21 cellular contexts compared by ENCODE assay signal in genomic region chr16:1102333-1102700, GRCh38. TPM values are rescaled to one million over a fixed set of nuclear protein-coding genes. Genes with fewer than 3 reads are reported as not detected.
"Had no signal": no experiment of that assay in that cellular context is flagged by ENCODE, and none has a peak within 500 bp of the region (broad histone marks: within the 10 kb centered on the region; RNA-seq: fewer than 3 reads in every experiment).

No MANE protein-coding gene starts in this region.

- H3K36me3 Mint-ChIP-seq: activated naive CD8-positive, alpha-beta T cell treated with anti-CD3 and anti-CD28 coated beads for 36 hours had no signal

- H3K4me3 Mint-ChIP-seq: activated CD4-positive, alpha-beta T cell treated with anti-CD3 and anti-CD28 coated beads, Interleukin-2, amount 10 ng/mL, durations not matched to agents 24 days and 14 days; activated CD8-positive, alpha-beta T cell treated with anti-CD3 and anti-CD28 coated beads for 36 hours; activated naive CD8-positive, alpha-beta T cell treated with anti-CD3 and anti-CD28 coated beads for 36 hours; activated T-cell treated with anti-CD3 and anti-CD28 coated beads, Interleukin-2, amount 50 U/mL, for 72 hours; activated T-helper 17 cell treated with anti-CD3 and anti-CD28 coated beads, Interleukin-2, amount 50 U/mL, for 72 hours had no signal

- H3K9ac ChIP-seq: KMS-11 had no signal

- H3K9me3 Mint-ChIP-seq: activated CD4-positive, alpha-beta T cell treated with anti-CD3 and anti-CD28 coated beads, Interleukin-2, amount 10 ng/mL, durations not matched to agents 24 days and 14 days; activated CD8-positive, alpha-beta T cell treated with anti-CD3 and anti-CD28 coated beads for 36 hours; activated naive CD8-positive, alpha-beta T cell treated with anti-CD3 and anti-CD28 coated beads for 36 hours; activated T-cell treated with anti-CD3 and anti-CD28 coated beads, Interleukin-2, amount 50 U/mL, for 72 hours; activated T-helper 17 cell treated with anti-CD3 and anti-CD28 coated beads, Interleukin-2, amount 50 U/mL, for 72 hours had no signal

- H3K9me3 ChIP-seq: Peyer's patch had no signal

- H3K27ac Mint-ChIP-seq: activated CD4-positive, alpha-beta T cell treated with anti-CD3 and anti-CD28 coated beads, Interleukin-2, amount 10 ng/mL, durations not matched to agents 24 days and 14 days; activated CD8-positive, alpha-beta T cell treated with anti-CD3 and anti-CD28 coated beads for 36 hours; activated naive CD8-positive, alpha-beta T cell treated with anti-CD3 and anti-CD28 coated beads for 36 hours; activated T-cell treated with anti-CD3 and anti-CD28 coated beads, Interleukin-2, amount 50 U/mL, for 72 hours; activated T-helper 17 cell treated with anti-CD3 and anti-CD28 coated beads, Interleukin-2, amount 50 U/mL, for 72 hours had no signal

- DNase-seq: amniotic stem cell; brain microvascular endothelial cell; MV-4-11; NCI-H1092; NCI-H187 treated with DMSO at 0.1 percent for 48 hours; NCI-H510A treated with DMSO at 0.1 percent for 48 hours; NCI-H526 treated with DMSO at 0.1 percent for 48 hours; NK-92 treated with Interleukin-12 subunit alpha and Interleukin-12 subunit beta, amount 100 ng/mL, for 24 hours; SW 1271 had no signal

- H3K27me3 Mint-ChIP-seq: activated CD4-positive, alpha-beta T cell treated with anti-CD3 and anti-CD28 coated beads, Interleukin-2, amount 10 ng/mL, durations not matched to agents 24 days and 14 days; activated T-helper 17 cell treated with anti-CD3 and anti-CD28 coated beads, Interleukin-2, amount 50 U/mL, for 72 hours had no signal

- H3K4me1 Mint-ChIP-seq: activated CD4-positive, alpha-beta T cell treated with anti-CD3 and anti-CD28 coated beads, Interleukin-2, amount 10 ng/mL, durations not matched to agents 24 days and 14 days; activated naive CD8-positive, alpha-beta T cell treated with anti-CD3 and anti-CD28 coated beads for 36 hours; activated T-helper 17 cell treated with anti-CD3 and anti-CD28 coated beads, Interleukin-2, amount 50 U/mL, for 72 hours had no signal

- H3K27ac ChIP-seq: brain microvascular endothelial cell, KMS-11, Peyer's patch, RWPE1 had no signal

- H3K36me3 ChIP-seq: brain microvascular endothelial cell, Peyer's patch had no signal

RNA-seq across cellular contexts. Expression of gene C1QTNF8, which starts 6.3 kb away (rescaled TPM):
- total RNA-seq: activated CD4-positive, alpha-beta T cell treated with anti-CD3 and anti-CD28 coated beads, Interleukin-2, amount 10 ng/mL, durations not matched to agents 24 days and 14 days; activated CD8-positive, alpha-beta memory T cell treated with anti-CD3 and anti-CD28 coated beads for 36 hours; activated CD8-positive, alpha-beta T cell treated with anti-CD3 and anti-CD28 coated beads for 36 hours; activated naive CD8-positive, alpha-beta T cell treated with anti-CD3 and anti-CD28 coated beads for 36 hours; activated T-cell treated with anti-CD3 and anti-CD28 coated beads, Interleukin-2, amount 50 U/mL, for 72 hours; activated T-helper 17 cell treated with anti-CD3 and anti-CD28 coated beads, Interleukin-2, amount 50 U/mL, for 72 hours; cerebellum; LHCN-M2; PC-3; Peyer's patch had no signal

RNA-seq across cellular contexts. Expression of gene SSTR5, which starts 29.8 kb away (rescaled TPM):
- total RNA-seq: activated CD4-positive, alpha-beta T cell treated with anti-CD3 and anti-CD28 coated beads, Interleukin-2, amount 10 ng/mL, durations not matched to agents 24 days and 14 days; activated CD8-positive, alpha-beta memory T cell treated with anti-CD3 and anti-CD28 coated beads for 36 hours; activated CD8-positive, alpha-beta T cell treated with anti-CD3 and anti-CD28 coated beads for 36 hours; activated naive CD8-positive, alpha-beta T cell treated with anti-CD3 and anti-CD28 coated beads for 36 hours; activated T-cell treated with anti-CD3 and anti-CD28 coated beads, Interleukin-2, amount 50 U/mL, for 72 hours; activated T-helper 17 cell treated with anti-CD3 and anti-CD28 coated beads, Interleukin-2, amount 50 U/mL, for 72 hours; cerebellum had no signal

RNA-seq across cellular contexts. Expression of gene CACNA1H, which starts 50.6 kb away (rescaled TPM):
- total RNA-seq: LHCN-M2 had no signal
